In genomic region chr10:13628661-13629060, GRCh38 we compare ENCODE assay signal across 1 cellular context.
TF ChIP-seq lines count a peak whose summit lies in the region.

No MANE protein-coding gene starts in this region.

TF ChIP-seq in H1, 55 proteins besides CTCF, POLR2A, EP300 and RAD21:
- TF ChIP-seq BACH1 (IDR thresholded peaks at IDR 0.05; ENCODE audit: low read length) (no peak), CBX8 (IDR thresholded peaks at IDR 0.05; ENCODE audit: borderline replicate concordance, low read depth, low read length) (no peak), NRF1 (IDR thresholded peaks at IDR 0.05; ENCODE audit: low read depth, low read length) (no peak), CEBPB (IDR thresholded peaks at IDR 0.05; ENCODE audit: low read depth, low read length) (no peak), ATF3 (IDR thresholded peaks at IDR 0.05; ENCODE audit: insufficient read depth, low read depth, low read length) (no peak), CHD7 (IDR thresholded peaks at IDR 0.05; ENCODE audit: insufficient replicate concordance, low read length) (no peak), E2F6 (IDR thresholded peaks at IDR 0.05) (no peak), BCL11A (IDR thresholded peaks at IDR 0.05; ENCODE audit: low read depth in 2 of 2, low read length in 2 of 2) (no peak), POLR2AphosphoS5 (IDR thresholded peaks at IDR 0.05; ENCODE audit: low read depth, low read length) (no peak), MAFK (IDR thresholded peaks at IDR 0.05; ENCODE audit: low read depth, low read length) (no peak), TBP (IDR thresholded peaks at IDR 0.05; ENCODE audit: low read depth, low read length) (no peak), RFX5 (IDR thresholded peaks at IDR 0.05; ENCODE audit: borderline replicate concordance, low read depth, low read length) (no peak), KDM5A (IDR thresholded peaks at IDR 0.05; ENCODE audit: low read length) (no peak), EGR1 (IDR thresholded peaks at IDR 0.05; ENCODE audit: borderline replicate concordance, low read depth, low read length) (no peak), YY1 (IDR thresholded peaks at IDR 0.05; ENCODE audit: low read depth, low read length) (no peak), SIX5 (IDR thresholded peaks at IDR 0.05; ENCODE audit: low read depth, low read length) (no peak), KDM1A (IDR thresholded peaks at IDR 0.05; ENCODE audit: borderline replicate concordance, low read length) (no peak), SRF (IDR thresholded peaks at IDR 0.05; ENCODE audit: low read depth, low read length) (no peak), GABPA (IDR thresholded peaks at IDR 0.05; ENCODE audit: borderline replicate concordance, insufficient read depth, low read length) (no peak)
